8 cellular contexts compared by ENCODE assay signal in genomic region chr3:131795382-131796085, GRCh38.
DNase-seq lines count a peak whose midpoint lies in the region; ATAC-seq, FAIRE-seq and TF ChIP-seq lines count a peak whose summit lies in the region.

No MANE protein-coding gene starts in this region.

- H3K27ac Mint-ChIP-seq in activated CD4-positive, alpha-beta T cell treated with anti-CD3 and anti-CD28 coated beads for 36 hours: no peak overlapping the region

- H2AK5ac ChIP-seq in H1 (ENCODE audit: low read depth, low read length): no peak overlapping the region

- no peaks in the 10 kb centered on the region for H3K9me2 ChIP-seq in PC-3 (replicated peaks; ENCODE audit: low read length)

- H3F3A ChIP-seq in PC-3 (ENCODE audit: low read length, unreplicated experiment): no peaks in the 10 kb centered on the region

- H2BK5ac ChIP-seq in H1 (ENCODE audit: low read depth, low read length): no peak overlapping the region

- H2AFZ ChIP-seq in H1 (ENCODE audit: low read length) (no peak overlapping the region), PC-3 (ENCODE audit: low read length) (no peak overlapping the region)

- intact Hi-C loops in PC-3 (cut with micrococcal nuclease): loop anchor here (1.0 to 10.0 kb wide), 6 partner anchors 109 to 741 kb away; no protein-coding TSS in a partner anchor
- intact Hi-C loops in activated CD4-positive, alpha-beta T cell treated with anti-CD3 and anti-CD28 coated beads for 36 hours (cut with DNase I, micrococcal nuclease): loop anchor here (5.0 to 10.0 kb wide), 3 partner anchors 387 to 763 kb away; no protein-coding TSS in a partner anchor

- H3K23me2 ChIP-seq in H1 (ENCODE audit: low read depth, low read length): no peaks in the 10 kb centered on the region

- no peaks in the 10 kb centered on the region for H3K79me1 ChIP-seq in H1 (ENCODE audit: low read depth, low read length)

- peak overlapping the region; percentile 25 for H2BK120ac ChIP-seq in H1 (replicated peaks; ENCODE audit: low read depth, low read length)

- H3K79me2 ChIP-seq in H1 (ENCODE audit: control insufficient read depth in 1 of 2, insufficient read depth in 2 of 2, low read length in 2 of 2) (no peaks in the 10 kb centered on the region), PC-3 (ENCODE audit: low read length) (no peaks in the 10 kb centered on the region)

- H3K36me3 Mint-ChIP-seq in activated CD4-positive, alpha-beta T cell treated with anti-CD3 and anti-CD28 coated beads for 36 hours (ENCODE audit: low read depth): no peaks in the 10 kb centered on the region

- H3K4me2 ChIP-seq in H1 (ENCODE audit: insufficient read depth in 1 of 2, low read depth in 2 of 2, low read length in 2 of 2): peak overlapping the region in 1 of 2 experiments; percentile 44; a peak in 1 of 4 replicates
- no peak overlapping the region for H3K4me2 ChIP-seq in PC-3 (ENCODE audit: low read length)

- BruUV-seq in PC-3 (replicated peaks; lab: Mats Ljungman, UMichigan): no TSS peak

- H3K9me3 ChIP-seq in HEK293 (ENCODE audit: control insufficient read depth, insufficient read depth, low read depth, low read length) (no peaks in the 10 kb centered on the region), H1 (ENCODE audit: insufficient read depth in 2 of 2, low read depth in 1 of 2, low read length in 1 of 2) (no peaks in the 10 kb centered on the region), PC-3 (ENCODE audit: low read length) (no peaks in the 10 kb centered on the region)

- H3K9ac ChIP-seq in H1 (replicated peaks in 1 of 4; ENCODE audit: extremely low read depth in 1 of 4, low read depth in 3 of 4, low read length in 3 of 4): no peak overlapping the region
- no peak overlapping the region for H3K9ac ChIP-seq in PC-3 (ENCODE audit: low read length)

- no peak for TF ChIP-seq POLR2A in H1 (IDR thresholded peaks at IDR 0.05; ENCODE audit: control extremely low read depth in 1 of 2, low read depth in 2 of 2, low read length in 2 of 2)

- H3K4me3 Mint-ChIP-seq in activated CD4-positive, alpha-beta T cell treated with anti-CD3 and anti-CD28 coated beads for 36 hours: no peak overlapping the region

- no peak overlapping the region for H4K91ac ChIP-seq in H1 (replicated peaks; ENCODE audit: insufficient read length, low read length)

- no peak overlapping the region for H3K18ac ChIP-seq in H1 (ENCODE audit: extremely low read depth, low read length)

- H3K27me3 Mint-ChIP-seq in activated CD4-positive, alpha-beta T cell treated with anti-CD3 and anti-CD28 coated beads for 36 hours: peaks cover 4% of the 10 kb centered on the region

- no peak for TF ChIP-seq RAD21 in H1 (IDR thresholded peaks at IDR 0.05 in 1 of 2, conservative IDR thresholded peaks at IDR 0.05 in 1 of 2; ENCODE audit: low read depth in 2 of 2, low read length in 2 of 2)

- H3K23ac ChIP-seq in H1 (ENCODE audit: insufficient read length): no peak overlapping the region

- no peaks in the 10 kb centered on the region for H3K9me3 Mint-ChIP-seq in activated CD4-positive, alpha-beta T cell treated with anti-CD3 and anti-CD28 coated beads for 36 hours (ENCODE audit: low read depth)

- H3K36me3 ChIP-seq in HEK293 (ENCODE audit: control insufficient read depth in 2 of 2, insufficient read depth in 1 of 2, low read length in 2 of 2) (no peaks in the 10 kb centered on the region), H1 (ENCODE audit: control insufficient read depth in 2 of 4, insufficient read depth in 4 of 4, low read length in 3 of 4) (no peaks in the 10 kb centered on the region), PC-3 (ENCODE audit: low read depth, low read length) (no peaks in the 10 kb centered on the region)

- no peak overlapping the region for H2BK12ac ChIP-seq in H1 (ENCODE audit: low read depth, low read length)

- H3K4me1 Mint-ChIP-seq in activated CD4-positive, alpha-beta T cell treated with anti-CD3 and anti-CD28 coated beads for 36 hours: peaks cover 9% of the 10 kb centered on the region

- no peak overlapping the region for H3K14ac ChIP-seq in H1 (ENCODE audit: insufficient read length)

- H3K4ac ChIP-seq in H1 (replicated peaks; ENCODE audit: insufficient read length, low read depth, low read length): no peak overlapping the region

- no peak for FAIRE-seq in H1 (lab: Jason Lieb, UNC)
- FAIRE-seq in D721Med (lab: Jason Lieb, UNC): no peak

- H4K20me1 ChIP-seq in H1 (replicated peaks in 1 of 2; ENCODE audit: control insufficient read depth in 1 of 2, insufficient read depth in 2 of 2, low read length in 2 of 2) (no peaks in the 10 kb centered on the region), PC-3 (ENCODE audit: low read length) (no peaks in the 10 kb centered on the region)

- peak overlapping the region; percentile 62; the same call in 1 of the 2 replicates for H2BK20ac ChIP-seq in H1 (ENCODE audit: low read length)

- CTCF ChIA-PET in HEK293 (lab: Yijun Ruan, JAX): interaction anchor here (0.6 to 2.9 kb wide), 29 partner anchors 9 to 1069 kb away, joined by 3 to 32 read pairs (median 4); no protein-coding TSS in a partner anchor
- CTCF ChIA-PET in H1 (lab: Charles Lee; ENCODE audit: partially characterized antibody): interaction anchor here (0.6 to 6.9 kb wide), 64 partner anchors 8 to 425 kb away, joined by 3 to 83 read pairs (median 5); partner anchors contain the start of gene CPNE4
- CTCF ChIA-PET in PC-3 (lab: Charles Lee): interaction anchor here (0.5 to 0.6 kb wide), 2 partner anchors 50 to 110 kb away, joined by 4 read pairs; no protein-coding TSS in a partner anchor
- CTCF ChIA-PET in activated CD4-positive, alpha-beta T cell treated with anti-CD3 and anti-CD28 coated beads for 36 hours (lab: Charles Lee): interaction anchor here (0.6 to 5.3 kb wide), 22 partner anchors 8 to 763 kb away, joined by 3 to 27 read pairs (median 4); partner anchors contain the start of gene CPNE4

- no peak for TF ChIP-seq EP300 in H1 (IDR thresholded peaks at IDR 0.05; ENCODE audit: borderline replicate concordance in 1 of 2, low read depth in 2 of 2, low read length in 2 of 2)

- TF ChIP-seq CTCF in HEK293 (tag by site-specific recombination; IDR thresholded peaks at IDR 0.05) (no peak), H1 (IDR thresholded peaks at IDR 0.05; ENCODE audit: control extremely low read depth in 1 of 3, insufficient read depth in 1 of 3, low read depth in 1 of 3, low read length in 3 of 3) (no peak), D721Med (IDR thresholded peaks at IDR 0.05; ENCODE audit: insufficient read depth, missing control alignments) (no peak), PC-3 (conservative IDR thresholded peaks at IDR 0.05; ENCODE audit: low read depth, low read length) (no peak)

- H3K27me3 ChIP-seq in H1 (replicated peaks in 1 of 4; ENCODE audit: control insufficient read depth in 3 of 4, extremely low read depth in 1 of 4, insufficient read depth in 3 of 4, low read length in 3 of 4): no peaks in the 10 kb centered on the region
- H3K27me3 ChIP-seq in PC-3 (ENCODE audit: low read length): no peaks in the 10 kb centered on the region

- H3K4me3 ChIP-seq in HEK293 (ENCODE audit: low read depth, low read length): no peak overlapping the region
- no peak overlapping the region; a peak in 1 of 8 replicates for H3K4me3 ChIP-seq in H1 (ENCODE audit: extremely low read depth in 1 of 4, insufficient read depth in 2 of 4, low read depth in 3 of 4, low read length in 4 of 4)
- H3K4me3 ChIP-seq in PC-3 (ENCODE audit: low read length): no peak overlapping the region

- H3K56ac ChIP-seq in H1 (replicated peaks; ENCODE audit: insufficient read length, low read depth, low read length): no peak overlapping the region

- H2BK15ac ChIP-seq in H1 (ENCODE audit: low read length): no peak overlapping the region

- H4K5ac ChIP-seq in H1 (ENCODE audit: insufficient read length, low read depth, low read length): no peak overlapping the region

- no peak for ATAC-seq in PC-3
- no peak for ATAC-seq in activated CD4-positive, alpha-beta T cell treated with anti-CD3 and anti-CD28 coated beads for 36 hours

- WGBS in H1 (ENCODE audit: extremely low coverage in 1 of 2, insufficient coverage in 1 of 2, insufficient read length in 1 of 2, insufficient replicate concordance in 2 of 2, low coverage in 1 of 2, low lambda C conversion rate in 2 of 2, missing lambda C conversion rate in 1 of 2), 2 experiments: 100% methylated on average over 3 of the region's 3 CpGs; no CpG with 5 or more reads in 1 of the 2 experiments

- H3K27ac ChIP-seq in HEK293 (ENCODE audit: extremely low read depth, low read depth, low read length) (no peak overlapping the region; the same call in 1 of the 2 replicates), H1 (ENCODE audit: low read depth, low read length) (no peak overlapping the region), PC-3 (ENCODE audit: low read length) (no peak overlapping the region)

- DNase-seq in DMS79 (lab: John Stamatoyannopoulos, UW): peak; percentile 96
- peak; percentile 48 for DNase-seq in MV-4-11 (lab: John Stamatoyannopoulos, UW)
- no peak for DNase-seq in H1 (ENCODE audit: low read depth in 1 of 2, low spot score in 2 of 2)
- DNase-seq in D721Med (ENCODE audit: insufficient read length, low spot score): no peak
- DNase-seq in PC-3: no peak
- no peak for DNase-seq in activated CD4-positive, alpha-beta T cell treated with anti-CD3 and anti-CD28 coated beads for 36 hours
- DNase-seq in stimulated activated naive CD4-positive, alpha-beta T cell (lab: John Stamatoyannopoulos, UW): no peak

- peaks cover 4% of the 10 kb centered on the region for H3K4me1 ChIP-seq in HEK293 (ENCODE audit: control insufficient read depth, insufficient read depth, low read length)
- H3K4me1 ChIP-seq in H1 (replicated peaks in 1 of 4; ENCODE audit: control insufficient read depth in 3 of 4, insufficient read depth in 4 of 4, low read length in 3 of 4): peaks cover 2 to 16% (median 12%) of the 10 kb centered on the region in 4 experiments; a peak in 5 of 7 replicates
- peaks cover 11% of the 10 kb centered on the region; the same call in 1 of the 2 replicates for H3K4me1 ChIP-seq in PC-3 (ENCODE audit: insufficient read depth, low read length)

- no peak overlapping the region for H4K8ac ChIP-seq in H1 (ENCODE audit: extremely low read depth, insufficient read depth, low read length)

- POLR2A ChIA-PET in HEK293 (lab: Yijun Ruan, JAX) (interaction anchor here (1.1 to 1.8 kb wide), 2 partner anchors 234 to 239 kb away, joined by 3 to 5 read pairs; partner anchors contain the start of gene CPNE4), H1 (lab: Charles Lee; ENCODE audit: partially characterized antibody) (no interaction called here), PC-3 (lab: Charles Lee; ENCODE audit: unreplicated experiment) (no interaction called here)
- POLR2A ChIA-PET in activated CD4-positive, alpha-beta T cell treated with anti-CD3 and anti-CD28 coated beads for 36 hours (lab: Charles Lee): no interaction called here

TF ChIP-seq in HEK293, 187 proteins besides CTCF, POLR2A, EP300 and RAD21 (continues in another document):
- TF ChIP-seq KLF8 (tag by site-specific recombination; IDR thresholded peaks at IDR 0.05) (0 out of 2 replicates have a peak, but pooled peaks have one; percentile 17), KLF1 (tag by site-specific recombination; IDR thresholded peaks at IDR 0.05) (peak; percentile 97)

TF ChIP-seq in H1, 55 proteins besides CTCF, POLR2A, EP300 and RAD21 (continues in another document):
- TF ChIP-seq TEAD4 (IDR thresholded peaks at IDR 0.05; ENCODE audit: low read depth, low read length) (no peak), KDM5A (IDR thresholded peaks at IDR 0.05; ENCODE audit: low read length) (no peak), CREB1 (IDR thresholded peaks at IDR 0.05) (no peak), CHD1 (IDR thresholded peaks at IDR 0.05; ENCODE audit: low read depth, low read length) (no peak)

Comparison
In these comparisons a context has a peak if more than half of its experiments do, and no peak if none do; other contexts are left out.
1. DNase-seq: peak in DMS79 (single experiment) and MV-4-11 (single experiment); none in H1 (0 of 2), D721Med (single experiment), PC-3 (single experiment), activated CD4-positive, alpha-beta T cell treated with anti-CD3 and anti-CD28 coated beads for 36 hours (single experiment) and stimulated activated naive CD4-positive, alpha-beta T cell (0 of 6).